ENCODE assay signal across 1 cellular context in the genomic region with DNA sequence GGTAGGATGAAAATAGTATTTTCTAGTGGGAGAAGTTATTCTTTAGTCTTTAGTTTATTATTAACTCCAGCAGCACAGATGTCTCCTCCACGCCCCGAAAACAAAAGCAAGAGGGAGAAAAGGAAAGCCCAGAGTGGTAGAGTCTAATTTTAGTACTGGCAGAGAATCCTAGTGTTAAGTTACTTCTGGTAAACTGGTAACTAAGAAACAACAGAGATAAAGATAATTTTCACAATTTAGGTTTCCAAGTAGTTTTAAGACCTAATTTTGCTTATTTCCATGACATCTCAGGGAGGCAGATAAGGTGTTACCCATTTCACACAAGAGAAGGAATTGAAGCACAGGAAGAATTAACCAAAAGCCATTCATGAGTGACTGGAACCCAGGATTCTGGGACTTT.
TF ChIP-seq lines count a peak whose summit lies in the region.

No MANE protein-coding gene starts in this region.

TF ChIP-seq in WTC11, 78 proteins besides CTCF, POLR2A, EP300 and RAD21 (continued from another document):
- TF ChIP-seq, protein P1, sequence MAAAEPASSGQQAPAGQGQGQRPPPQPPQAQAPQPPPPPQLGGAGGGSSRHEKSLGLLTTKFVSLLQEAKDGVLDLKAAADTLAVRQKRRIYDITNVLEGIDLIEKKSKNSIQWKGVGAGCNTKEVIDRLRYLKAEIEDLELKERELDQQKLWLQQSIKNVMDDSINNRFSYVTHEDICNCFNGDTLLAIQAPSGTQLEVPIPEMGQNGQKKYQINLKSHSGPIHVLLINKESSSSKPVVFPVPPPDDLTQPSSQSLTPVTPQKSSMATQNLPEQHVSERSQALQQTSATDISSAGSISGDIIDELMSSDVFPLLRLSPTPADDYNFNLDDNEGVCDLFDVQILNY (CRISPR knock-in tag; IDR thresholded peaks at IDR 0.05), result no peak
- TF ChIP-seq, protein P2, sequence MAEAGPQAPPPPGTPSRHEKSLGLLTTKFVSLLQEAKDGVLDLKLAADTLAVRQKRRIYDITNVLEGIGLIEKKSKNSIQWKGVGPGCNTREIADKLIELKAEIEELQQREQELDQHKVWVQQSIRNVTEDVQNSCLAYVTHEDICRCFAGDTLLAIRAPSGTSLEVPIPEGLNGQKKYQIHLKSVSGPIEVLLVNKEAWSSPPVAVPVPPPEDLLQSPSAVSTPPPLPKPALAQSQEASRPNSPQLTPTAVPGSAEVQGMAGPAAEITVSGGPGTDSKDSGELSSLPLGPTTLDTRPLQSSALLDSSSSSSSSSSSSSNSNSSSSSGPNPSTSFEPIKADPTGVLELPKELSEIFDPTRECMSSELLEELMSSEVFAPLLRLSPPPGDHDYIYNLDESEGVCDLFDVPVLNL (CRISPR knock-in tag; IDR thresholded peaks at IDR 0.05; ENCODE audit: borderline replicate concordance, low read depth), result no peak
- TF ChIP-seq ZNF281 (CRISPR knock-in tag; IDR thresholded peaks at IDR 0.05), result no peak
- TF ChIP-seq, protein P3, sequence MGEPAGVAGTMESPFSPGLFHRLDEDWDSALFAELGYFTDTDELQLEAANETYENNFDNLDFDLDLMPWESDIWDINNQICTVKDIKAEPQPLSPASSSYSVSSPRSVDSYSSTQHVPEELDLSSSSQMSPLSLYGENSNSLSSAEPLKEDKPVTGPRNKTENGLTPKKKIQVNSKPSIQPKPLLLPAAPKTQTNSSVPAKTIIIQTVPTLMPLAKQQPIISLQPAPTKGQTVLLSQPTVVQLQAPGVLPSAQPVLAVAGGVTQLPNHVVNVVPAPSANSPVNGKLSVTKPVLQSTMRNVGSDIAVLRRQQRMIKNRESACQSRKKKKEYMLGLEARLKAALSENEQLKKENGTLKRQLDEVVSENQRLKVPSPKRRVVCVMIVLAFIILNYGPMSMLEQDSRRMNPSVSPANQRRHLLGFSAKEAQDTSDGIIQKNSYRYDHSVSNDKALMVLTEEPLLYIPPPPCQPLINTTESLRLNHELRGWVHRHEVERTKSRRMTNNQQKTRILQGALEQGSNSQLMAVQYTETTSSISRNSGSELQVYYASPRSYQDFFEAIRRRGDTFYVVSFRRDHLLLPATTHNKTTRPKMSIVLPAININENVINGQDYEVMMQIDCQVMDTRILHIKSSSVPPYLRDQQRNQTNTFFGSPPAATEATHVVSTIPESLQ (CRISPR knock-in tag; IDR thresholded peaks at IDR 0.05), result no peak
- TF ChIP-seq, protein P4, sequence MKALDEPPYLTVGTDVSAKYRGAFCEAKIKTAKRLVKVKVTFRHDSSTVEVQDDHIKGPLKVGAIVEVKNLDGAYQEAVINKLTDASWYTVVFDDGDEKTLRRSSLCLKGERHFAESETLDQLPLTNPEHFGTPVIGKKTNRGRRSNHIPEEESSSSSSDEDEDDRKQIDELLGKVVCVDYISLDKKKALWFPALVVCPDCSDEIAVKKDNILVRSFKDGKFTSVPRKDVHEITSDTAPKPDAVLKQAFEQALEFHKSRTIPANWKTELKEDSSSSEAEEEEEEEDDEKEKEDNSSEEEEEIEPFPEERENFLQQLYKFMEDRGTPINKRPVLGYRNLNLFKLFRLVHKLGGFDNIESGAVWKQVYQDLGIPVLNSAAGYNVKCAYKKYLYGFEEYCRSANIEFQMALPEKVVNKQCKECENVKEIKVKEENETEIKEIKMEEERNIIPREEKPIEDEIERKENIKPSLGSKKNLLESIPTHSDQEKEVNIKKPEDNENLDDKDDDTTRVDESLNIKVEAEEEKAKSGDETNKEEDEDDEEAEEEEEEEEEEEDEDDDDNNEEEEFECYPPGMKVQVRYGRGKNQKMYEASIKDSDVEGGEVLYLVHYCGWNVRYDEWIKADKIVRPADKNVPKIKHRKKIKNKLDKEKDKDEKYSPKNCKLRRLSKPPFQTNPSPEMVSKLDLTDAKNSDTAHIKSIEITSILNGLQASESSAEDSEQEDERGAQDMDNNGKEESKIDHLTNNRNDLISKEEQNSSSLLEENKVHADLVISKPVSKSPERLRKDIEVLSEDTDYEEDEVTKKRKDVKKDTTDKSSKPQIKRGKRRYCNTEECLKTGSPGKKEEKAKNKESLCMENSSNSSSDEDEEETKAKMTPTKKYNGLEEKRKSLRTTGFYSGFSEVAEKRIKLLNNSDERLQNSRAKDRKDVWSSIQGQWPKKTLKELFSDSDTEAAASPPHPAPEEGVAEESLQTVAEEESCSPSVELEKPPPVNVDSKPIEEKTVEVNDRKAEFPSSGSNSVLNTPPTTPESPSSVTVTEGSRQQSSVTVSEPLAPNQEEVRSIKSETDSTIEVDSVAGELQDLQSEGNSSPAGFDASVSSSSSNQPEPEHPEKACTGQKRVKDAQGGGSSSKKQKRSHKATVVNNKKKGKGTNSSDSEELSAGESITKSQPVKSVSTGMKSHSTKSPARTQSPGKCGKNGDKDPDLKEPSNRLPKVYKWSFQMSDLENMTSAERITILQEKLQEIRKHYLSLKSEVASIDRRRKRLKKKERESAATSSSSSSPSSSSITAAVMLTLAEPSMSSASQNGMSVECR (CRISPR knock-in tag; IDR thresholded peaks at IDR 0.05; ENCODE audit: borderline replicate concordance), result no peak
- no peak for TF ChIP-seq IRF2 (CRISPR knock-in tag; IDR thresholded peaks at IDR 0.05; ENCODE audit: borderline replicate concordance, low read depth)
- TF ChIP-seq GRHL2 (CRISPR knock-in tag; IDR thresholded peaks at IDR 0.05; ENCODE audit: insufficient replicate concordance, severe bottlenecking), result no peak
- no peak for TF ChIP-seq NFATC4 (CRISPR knock-in tag; IDR thresholded peaks at IDR 0.05)
- no peak for TF ChIP-seq TP53 (CRISPR knock-in tag; IDR thresholded peaks at IDR 0.05)
- no peak for TF ChIP-seq FOXP4 (CRISPR knock-in tag; IDR thresholded peaks at IDR 0.05)
- TF ChIP-seq NR3C1 (CRISPR knock-in tag; conservative IDR thresholded peaks at IDR 0.05; ENCODE audit: low read depth), result no peak
- no peak for TF ChIP-seq HMGA2 (CRISPR knock-in tag; IDR thresholded peaks at IDR 0.05)
- no peak for TF ChIP-seq OVOL2 (CRISPR knock-in tag; IDR thresholded peaks at IDR 0.05; ENCODE audit: borderline replicate concordance)
- no peak for TF ChIP-seq ZNF416 (CRISPR knock-in tag; IDR thresholded peaks at IDR 0.05)
- no peak for TF ChIP-seq SOX15 (CRISPR knock-in tag; IDR thresholded peaks at IDR 0.05)
- TF ChIP-seq, protein P5, sequence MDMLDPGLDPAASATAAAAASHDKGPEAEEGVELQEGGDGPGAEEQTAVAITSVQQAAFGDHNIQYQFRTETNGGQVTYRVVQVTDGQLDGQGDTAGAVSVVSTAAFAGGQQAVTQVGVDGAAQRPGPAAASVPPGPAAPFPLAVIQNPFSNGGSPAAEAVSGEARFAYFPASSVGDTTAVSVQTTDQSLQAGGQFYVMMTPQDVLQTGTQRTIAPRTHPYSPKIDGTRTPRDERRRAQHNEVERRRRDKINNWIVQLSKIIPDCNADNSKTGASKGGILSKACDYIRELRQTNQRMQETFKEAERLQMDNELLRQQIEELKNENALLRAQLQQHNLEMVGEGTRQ (CRISPR knock-in tag; IDR thresholded peaks at IDR 0.05), result no peak
TF ChIP-seq in WTC11: peak in this region for 0.
